In the genomic region with DNA sequence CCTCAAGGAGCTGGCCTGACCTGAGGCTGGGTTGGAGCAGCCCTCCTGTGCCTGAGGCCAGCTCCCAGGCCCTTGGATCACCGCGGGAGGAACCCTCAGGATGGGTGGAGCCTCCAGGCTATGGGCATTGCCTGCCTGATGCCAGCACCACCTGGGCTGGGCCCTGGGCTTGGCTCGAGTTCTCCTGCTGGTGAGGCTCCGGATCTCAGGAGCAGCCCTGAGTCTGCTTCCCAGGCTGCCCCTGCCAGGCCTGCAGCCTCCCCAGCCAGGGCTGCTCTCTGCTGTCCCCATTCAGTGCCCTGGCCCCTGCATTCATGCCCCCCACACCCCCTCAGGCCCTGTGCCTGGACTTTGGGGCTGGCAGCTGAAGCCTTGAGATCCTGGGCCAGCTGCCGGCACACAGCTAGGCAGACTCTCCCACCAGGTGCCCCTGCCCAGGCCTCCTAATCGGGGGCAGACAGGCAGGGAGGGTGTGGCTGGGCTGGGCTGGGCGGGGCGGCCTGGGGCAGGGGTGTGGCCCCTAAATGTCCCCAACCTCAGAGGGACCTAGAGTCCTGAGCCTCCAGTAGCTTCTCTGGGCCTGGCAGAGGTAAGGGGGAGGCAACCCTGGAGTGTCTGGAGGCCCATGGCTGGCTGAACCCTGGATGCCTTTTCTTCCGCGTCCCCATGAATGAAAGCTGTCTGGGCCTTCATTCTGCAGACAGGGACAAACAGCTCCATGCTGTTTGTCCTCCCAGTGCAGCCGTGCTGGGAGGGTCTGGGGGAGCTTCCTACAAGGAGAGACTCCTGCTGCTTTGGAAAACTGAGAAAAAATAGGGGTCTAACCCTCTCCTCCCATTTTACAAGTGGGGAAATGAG, we compare ENCODE assay signal across 1 cellular context.
TF ChIP-seq lines count a peak whose summit lies in the region.

No MANE protein-coding gene starts in this region.

TF ChIP-seq in K562, 482 proteins besides CTCF, POLR2A, EP300 and RAD21 (continued from another document):
- TF ChIP-seq, protein P1, sequence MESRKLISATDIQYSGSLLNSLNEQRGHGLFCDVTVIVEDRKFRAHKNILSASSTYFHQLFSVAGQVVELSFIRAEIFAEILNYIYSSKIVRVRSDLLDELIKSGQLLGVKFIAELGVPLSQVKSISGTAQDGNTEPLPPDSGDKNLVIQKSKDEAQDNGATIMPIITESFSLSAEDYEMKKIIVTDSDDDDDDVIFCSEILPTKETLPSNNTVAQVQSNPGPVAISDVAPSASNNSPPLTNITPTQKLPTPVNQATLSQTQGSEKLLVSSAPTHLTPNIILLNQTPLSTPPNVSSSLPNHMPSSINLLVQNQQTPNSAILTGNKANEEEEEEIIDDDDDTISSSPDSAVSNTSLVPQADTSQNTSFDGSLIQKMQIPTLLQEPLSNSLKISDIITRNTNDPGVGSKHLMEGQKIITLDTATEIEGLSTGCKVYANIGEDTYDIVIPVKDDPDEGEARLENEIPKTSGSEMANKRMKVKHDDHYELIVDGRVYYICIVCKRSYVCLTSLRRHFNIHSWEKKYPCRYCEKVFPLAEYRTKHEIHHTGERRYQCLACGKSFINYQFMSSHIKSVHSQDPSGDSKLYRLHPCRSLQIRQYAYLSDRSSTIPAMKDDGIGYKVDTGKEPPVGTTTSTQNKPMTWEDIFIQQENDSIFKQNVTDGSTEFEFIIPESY (CRISPR knock-in tag; IDR thresholded peaks at IDR 0.05): no peak
- TF ChIP-seq, protein P2, sequence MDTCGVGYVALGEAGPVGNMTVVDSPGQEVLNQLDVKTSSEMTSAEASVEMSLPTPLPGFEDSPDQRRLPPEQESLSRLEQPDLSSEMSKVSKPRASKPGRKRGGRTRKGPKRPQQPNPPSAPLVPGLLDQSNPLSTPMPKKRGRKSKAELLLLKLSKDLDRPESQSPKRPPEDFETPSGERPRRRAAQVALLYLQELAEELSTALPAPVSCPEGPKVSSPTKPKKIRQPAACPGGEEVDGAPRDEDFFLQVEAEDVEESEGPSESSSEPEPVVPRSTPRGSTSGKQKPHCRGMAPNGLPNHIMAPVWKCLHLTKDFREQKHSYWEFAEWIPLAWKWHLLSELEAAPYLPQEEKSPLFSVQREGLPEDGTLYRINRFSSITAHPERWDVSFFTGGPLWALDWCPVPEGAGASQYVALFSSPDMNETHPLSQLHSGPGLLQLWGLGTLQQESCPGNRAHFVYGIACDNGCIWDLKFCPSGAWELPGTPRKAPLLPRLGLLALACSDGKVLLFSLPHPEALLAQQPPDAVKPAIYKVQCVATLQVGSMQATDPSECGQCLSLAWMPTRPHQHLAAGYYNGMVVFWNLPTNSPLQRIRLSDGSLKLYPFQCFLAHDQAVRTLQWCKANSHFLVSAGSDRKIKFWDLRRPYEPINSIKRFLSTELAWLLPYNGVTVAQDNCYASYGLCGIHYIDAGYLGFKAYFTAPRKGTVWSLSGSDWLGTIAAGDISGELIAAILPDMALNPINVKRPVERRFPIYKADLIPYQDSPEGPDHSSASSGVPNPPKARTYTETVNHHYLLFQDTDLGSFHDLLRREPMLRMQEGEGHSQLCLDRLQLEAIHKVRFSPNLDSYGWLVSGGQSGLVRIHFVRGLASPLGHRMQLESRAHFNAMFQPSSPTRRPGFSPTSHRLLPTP (IDR thresholded peaks at IDR 0.05; ENCODE audit: borderline replicate concordance, extremely low read depth, insufficient read length): no peak
- TF ChIP-seq ZNF431 (CRISPR knock-in tag; IDR thresholded peaks at IDR 0.05) (no peak), FIP1L1 (IDR thresholded peaks at IDR 0.05; ENCODE audit: low read depth, low read length, poor library complexity, severe bottlenecking) (no peak), ZKSCAN1 (IDR thresholded peaks at IDR 0.05; ENCODE audit: low read depth, low read length) (0 out of 2 replicates have a peak, but pooled peaks have one; percentile 14), MAZ (CRISPR knock-in tag; conservative IDR thresholded peaks at IDR 0.05 in 1 of 2, IDR thresholded peaks at IDR 0.05 in 1 of 2) (peak in 1 of 2 experiments; percentile 41; a peak in 1 of 4 replicates), ZC3H4 (CRISPR knock-in tag; IDR thresholded peaks at IDR 0.05; ENCODE audit: borderline replicate concordance) (peak; percentile 83; the same call in 1 of the 2 replicates), POLR2G (IDR thresholded peaks at IDR 0.05; ENCODE audit: low read depth, low read length) (0 out of 2 replicates have a peak, but pooled peaks have one; percentile 30)
